Comparison of ENCODE assay signal across 28 cellular contexts in genomic region chr10:44922826-44923545, GRCh38. TPM values are rescaled to one million over a fixed set of nuclear protein-coding genes. Genes with fewer than 3 reads are reported as not detected.
"Had no signal": no experiment of that assay in that cellular context is flagged by ENCODE, and none has a peak within 500 bp of the region (broad histone marks: within the 10 kb centered on the region; RNA-seq: fewer than 3 reads in every experiment).

No MANE protein-coding gene starts in this region.

- H3K4me1 Mint-ChIP-seq: naive B cell; stimulated activated naive B cell treated with anti-CD40 and anti-IgM and Interleukin-4, amounts not matched to agents 10 μg/mL and 1 μg/mL and 100 μg/mL, for 72 hours; stimulated activated naive CD8-positive, alpha-beta T cell treated with anti-CD3 and anti-CD28 coated beads, Interleukin-15, amount 100 ng/mL, for 72 hours had no signal

- H3K9me3 ChIP-seq: colonic mucosa, heart right ventricle, psoas muscle, testis, transverse colon, uterus had no signal

- H3K4me3 Mint-ChIP-seq: naive B cell; nephron; stimulated activated naive B cell treated with anti-CD40 and anti-IgM and Interleukin-4, amounts not matched to agents 10 μg/mL and 1 μg/mL and 100 μg/mL, for 72 hours; stimulated activated naive CD8-positive, alpha-beta T cell treated with anti-CD3 and anti-CD28 coated beads, Interleukin-15, amount 100 ng/mL, for 72 hours had no signal

- H3K27me3 Mint-ChIP-seq: naive B cell; stimulated activated naive B cell treated with anti-CD40 and anti-IgM and Interleukin-4, amounts not matched to agents 10 μg/mL and 1 μg/mL and 100 μg/mL, for 72 hours; stimulated activated naive CD8-positive, alpha-beta T cell treated with anti-CD3 and anti-CD28 coated beads, Interleukin-15, amount 100 ng/mL, for 72 hours had no signal

- H3K36me3 Mint-ChIP-seq: naive B cell; stimulated activated naive B cell treated with anti-CD40 and anti-IgM and Interleukin-4, amounts not matched to agents 10 μg/mL and 1 μg/mL and 100 μg/mL, for 72 hours had no signal

- H3K4me3 ChIP-seq: colonic mucosa, heart right ventricle, psoas muscle, spleen, testis, transverse colon, uterus had no signal

- H3K36me3 ChIP-seq: colonic mucosa, heart right ventricle, spleen, transverse colon, uterus had no signal

- H3K9me3 Mint-ChIP-seq: stimulated activated naive CD8-positive, alpha-beta T cell treated with anti-CD3 and anti-CD28 coated beads, Interleukin-15, amount 100 ng/mL, for 72 hours had no signal

- H3K27me3 ChIP-seq: colonic mucosa, heart right ventricle, spleen, testis, transverse colon, uterus had no signal

- H3K4me1 ChIP-seq: colonic mucosa, heart right ventricle, psoas muscle, spleen, testis, transverse colon, uterus had no signal

- H3K27ac ChIP-seq: colonic mucosa, heart right ventricle, psoas muscle, spleen, testis, transverse colon, uterus had no signal

- DNase-seq: colonic mucosa; effector CD8-positive, alpha-beta T cell; heart right ventricle; hypothalamus; kidney glomerular epithelial cell; mesendoderm; naive B cell; psoas muscle; retina; spleen; stimulated activated CD4-positive, alpha-beta T cell treated with anti-CD3 and anti-CD28 coated beads, Interleukin-15, amount 100 ng/mL, for 24 hours; stimulated activated CD4-positive, alpha-beta T cell treated with anti-CD3 and anti-CD28 coated beads, Interleukin-1b, Interleukin-23, amount 100 ng/mL, for 48 hours; stimulated activated CD4-positive, alpha-beta T cell treated with anti-CD3 and anti-CD28 coated beads, Interleukin-4, amount 100 ng/mL, for 24 hours; stimulated activated naive B cell treated with anti-CD40 and anti-IgM and Interleukin-4, amounts not matched to agents 10 μg/mL and 1 μg/mL and 100 μg/mL, for 72 hours; stimulated activated naive CD8-positive, alpha-beta T cell treated with anti-CD3 and anti-CD28 coated beads, Interleukin-15, amount 100 ng/mL, for 72 hours; testis; transverse colon; uterus had no signal

- H3K27ac Mint-ChIP-seq: stimulated activated naive B cell treated with anti-CD40 and anti-IgM and Interleukin-4, amounts not matched to agents 10 μg/mL and 1 μg/mL and 100 μg/mL, for 72 hours; stimulated activated naive CD8-positive, alpha-beta T cell treated with anti-CD3 and anti-CD28 coated beads, Interleukin-15, amount 100 ng/mL, for 72 hours had no signal

RNA-seq across cellular contexts. Expression of gene TMEM72, which starts 11.8 kb away (rescaled TPM):
- total RNA-seq: dermis microvascular lymphatic vessel endothelial cell, esophagus mucosa, fibroblast of lung, frontal cortex, glomerular endothelial cell, lung microvascular endothelial cell, omental fat pad, psoas muscle, sciatic nerve, spleen, subcutaneous adipose tissue had no signal
- polyA plus RNA-seq: fibroblast of lung, heart right ventricle, psoas muscle had no signal
